Comparison of ENCODE assay signal across 12 cellular contexts in the genomic region with DNA sequence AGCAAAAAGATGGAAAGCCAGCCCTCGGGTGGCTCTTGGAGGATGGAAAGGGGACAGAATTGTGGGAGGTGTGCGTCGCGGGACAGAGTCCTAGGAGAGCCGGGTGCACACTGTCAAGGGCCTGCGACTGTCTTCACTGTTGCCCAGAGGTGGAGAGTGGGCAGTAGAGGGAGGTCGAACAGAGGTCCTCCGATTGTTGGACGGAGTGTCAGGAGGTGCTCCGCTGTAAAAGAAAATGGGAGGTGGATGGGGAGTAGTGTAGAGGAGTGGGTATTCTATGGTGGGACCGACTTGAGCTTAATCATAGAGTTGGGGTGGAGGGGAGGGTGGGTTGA. TPM values are rescaled to one million over a fixed set of nuclear protein-coding genes. Genes with fewer than 3 reads are reported as not detected.
A peak's percentile ranks its signal among the peaks of the same experiment; 100 is the strongest.
DNase-seq lines count a peak whose midpoint lies in the region; ATAC-seq and TF ChIP-seq lines count a peak whose summit lies in the region.
"Had no signal": no experiment of that assay in that cellular context is flagged by ENCODE, and none has a peak within 500 bp of the region (broad histone marks: within the 10 kb centered on the region; RNA-seq: fewer than 3 reads in every experiment).

No MANE protein-coding gene starts in this region.

- no peak overlapping the region for H3K14ac ChIP-seq in trophoblast cell (ENCODE audit: low read length)

- H3K4ac ChIP-seq in trophoblast cell (ENCODE audit: low read depth, low read length), result no peak overlapping the region

- H2BK120ac ChIP-seq in trophoblast cell (ENCODE audit: insufficient read depth, low read length, poor library complexity), result no peak overlapping the region

- POLR2A ChIA-PET in Caco-2 (lab: Charles Lee), result interaction anchor here (0.7 kb wide), 1 partner anchor 10 kb away, joined by 4 read pairs; no protein-coding TSS in a partner anchor
- POLR2A ChIA-PET in GM10248 (lab: Yijun Ruan, JAX), result no interaction called here

- no peaks in the 10 kb centered on the region for H3K9me3 Mint-ChIP-seq in Caco-2 (ENCODE audit: unreplicated experiment)
- H3K9me3 Mint-ChIP-seq: activated CD4-positive, alpha-beta T cell treated with anti-CD3 and anti-CD28 coated beads, Interleukin-2, amount 10 ng/mL, durations not matched to agents 24 days and 14 days; activated naive CD8-positive, alpha-beta T cell treated with anti-CD3 and anti-CD28 coated beads, Interleukin-2, amount 10 ng/mL, durations not matched to agents 7 days and 5 days had no signal

- TF ChIP-seq CTCF in Caco-2 (IDR thresholded peaks at IDR 0.05; ENCODE audit: insufficient read depth in 1 of 2, low read depth in 1 of 2, low read length in 1 of 2, severe bottlenecking in 1 of 2, unreplicated experiment in 1 of 2), result no peak
- no peak for TF ChIP-seq CTCF in GM10248 (IDR thresholded peaks at IDR 0.05; ENCODE audit: control extremely low read depth, extremely low read depth, low read depth, missing control alignments)

- no peak overlapping the region for H3K23ac ChIP-seq in trophoblast cell (ENCODE audit: low read length)

- CTCF ChIA-PET in Caco-2 (lab: Charles Lee), result interaction anchor here (1.0 kb wide), 1 partner anchor 44 kb away, joined by 4 read pairs; a partner anchor contains a TSS
- CTCF ChIA-PET in GM10248 (lab: Yijun Ruan, JAX), result no interaction called here

- H3K36me3 ChIP-seq in Caco-2 (ENCODE audit: control insufficient read depth, insufficient read depth, low read length) (no peaks in the 10 kb centered on the region), trophoblast cell (ENCODE audit: control insufficient read depth in 1 of 2, insufficient read depth in 2 of 2, low read length in 2 of 2) (no peaks in the 10 kb centered on the region)

- no peaks in the 10 kb centered on the region for H3K4me1 Mint-ChIP-seq in Caco-2 (ENCODE audit: low read depth, unreplicated experiment)
- peaks cover 20% of the 10 kb centered on the region for H3K4me1 Mint-ChIP-seq in T-helper 17 cell

- no peak overlapping the region for H2AK5ac ChIP-seq in trophoblast cell (ENCODE audit: low read length)

- H3K9ac ChIP-seq in trophoblast cell (ENCODE audit: low read length), result no peak overlapping the region

- WGBS in trophoblast cell (ENCODE audit: extremely low coverage, insufficient coverage, insufficient read length), result no CpG with 5 or more reads among the region's 11 CpGs

- no peak overlapping the region for H2AFZ ChIP-seq in trophoblast cell (ENCODE audit: insufficient read depth, low read length, poor library complexity)

- intact Hi-C loops in Caco-2 (cut with micrococcal nuclease; ENCODE audit: unreplicated experiment), result no loop called here

- H4K8ac ChIP-seq in trophoblast cell (ENCODE audit: low read depth, low read length), result no peak overlapping the region

- H2BK12ac ChIP-seq in trophoblast cell (ENCODE audit: low read length), result no peak overlapping the region

- no peak overlapping the region for H3K4me3 ChIP-seq in Caco-2 (ENCODE audit: low read depth, low read length)
- peak overlapping the region; percentile 57; the same call in 1 of the 2 replicates for H3K4me3 ChIP-seq in iPS-18c (ENCODE audit: insufficient read depth, low read depth, low read length)
- H3K4me3 ChIP-seq in trophoblast cell (ENCODE audit: low read depth, low read length), result no peak overlapping the region

- H3K79me2 ChIP-seq in trophoblast cell (ENCODE audit: control insufficient read depth, insufficient read depth, low read length, poor library complexity), result peaks cover 4% of the 10 kb centered on the region

- H3K79me1 ChIP-seq in trophoblast cell (ENCODE audit: low read length), result peaks cover 10% of the 10 kb centered on the region

- H4K91ac ChIP-seq in trophoblast cell (ENCODE audit: low read depth, low read length), result no peak overlapping the region

- peaks cover 9% of the 10 kb centered on the region for H3K4me1 ChIP-seq in Caco-2
- peaks cover 18 to 25% of the 10 kb centered on the region in 2 experiments for H3K4me1 ChIP-seq in trophoblast cell (ENCODE audit: control insufficient read depth in 1 of 2, insufficient read depth in 2 of 2, low read length in 2 of 2)

- H3K4me3 Mint-ChIP-seq in Caco-2 (ENCODE audit: unreplicated experiment) (peak overlapping the region; percentile 52), T-helper 17 cell (peak overlapping the region; percentile 9)
- H3K4me3 Mint-ChIP-seq: activated CD4-positive, alpha-beta T cell treated with anti-CD3 and anti-CD28 coated beads, Interleukin-2, amount 10 ng/mL, durations not matched to agents 24 days and 14 days; activated naive CD8-positive, alpha-beta T cell treated with anti-CD3 and anti-CD28 coated beads, Interleukin-2, amount 10 ng/mL, durations not matched to agents 7 days and 5 days had no signal

- DNase-seq in Caco-2 (no peak), T-helper 17 cell (no peak), trophoblast cell (no peak), NCI-H1092 treated with DMSO at 0.1 percent for 48 hours (lab: John Stamatoyannopoulos, UW) (no peak), GM10248 (ENCODE audit: extremely low spot score) (no peak)
- DNase-seq: activated CD4-positive, alpha-beta T cell treated with anti-CD3 and anti-CD28 coated beads, Interleukin-2, amount 10 ng/mL, durations not matched to agents 24 days and 14 days; activated naive CD8-positive, alpha-beta T cell treated with anti-CD3 and anti-CD28 coated beads, Interleukin-2, amount 10 ng/mL, durations not matched to agents 7 days and 5 days; activated T-cell treated with anti-CD3 and anti-CD28 coated beads for 4 hours; central memory CD4-positive, alpha-beta T cell; stimulated activated CD4-positive, alpha-beta T cell treated with anti-CD3 and anti-CD28 coated beads, Interleukin-1b, Interleukin-23, amount 100 ng/mL, for 48 hours had no signal

- H3K27me3 ChIP-seq in Caco-2 (replicated peaks; ENCODE audit: control insufficient read depth, insufficient read depth, low read length), result no peaks in the 10 kb centered on the region
- H3K27me3 ChIP-seq in trophoblast cell (ENCODE audit: insufficient read depth, low read length), result peaks cover 27% of the 10 kb centered on the region

- H3K4me2 ChIP-seq in trophoblast cell (ENCODE audit: low read length), result peak overlapping the region; percentile 88

- H3K36me3 Mint-ChIP-seq in Caco-2 (ENCODE audit: insufficient read depth, unreplicated experiment) (peaks cover 5% of the 10 kb centered on the region), T-helper 17 cell (ENCODE audit: low read depth) (peaks cover 10% of the 10 kb centered on the region)
- H3K36me3 Mint-ChIP-seq: activated naive CD8-positive, alpha-beta T cell treated with anti-CD3 and anti-CD28 coated beads, Interleukin-2, amount 10 ng/mL, durations not matched to agents 7 days and 5 days had no signal

- no peak overlapping the region for H4K12ac ChIP-seq in trophoblast cell (ENCODE audit: low read depth, low read length)

- H3K9me3 ChIP-seq in Caco-2 (no peaks in the 10 kb centered on the region), T-helper 17 cell (ENCODE audit: control insufficient read depth, low read length, poor library complexity, severe bottlenecking) (no peaks in the 10 kb centered on the region), iPS-18c (ENCODE audit: control insufficient read depth, insufficient read depth, low read length) (no peaks in the 10 kb centered on the region), trophoblast cell (ENCODE audit: insufficient read depth, low read depth, low read length) (no peaks in the 10 kb centered on the region)

- no peak for ATAC-seq in T-helper 17 cell
- no peak for ATAC-seq in HG03521 (IDR thresholded peaks at IDR 0.05; ENCODE audit: unreplicated experiment)

- no peak overlapping the region for H3K27ac ChIP-seq in trophoblast cell (ENCODE audit: low read depth, low read length)

- BruUV-seq in Caco-2 (replicated peaks; lab: Mats Ljungman, UMichigan), result no TSS peak

- H3K27ac Mint-ChIP-seq in Caco-2 (ENCODE audit: unreplicated experiment), result no peak overlapping the region
- no peak overlapping the region for H3K27ac Mint-ChIP-seq in T-helper 17 cell
- H3K27ac Mint-ChIP-seq: activated CD4-positive, alpha-beta T cell treated with anti-CD3 and anti-CD28 coated beads, Interleukin-2, amount 10 ng/mL, durations not matched to agents 24 days and 14 days; activated naive CD8-positive, alpha-beta T cell treated with anti-CD3 and anti-CD28 coated beads, Interleukin-2, amount 10 ng/mL, durations not matched to agents 7 days and 5 days had no signal

- H3K27me3 Mint-ChIP-seq in Caco-2 (ENCODE audit: insufficient read depth, unreplicated experiment) (no peaks in the 10 kb centered on the region), T-helper 17 cell (peaks cover 61% of the 10 kb centered on the region)

- no peak overlapping the region for H3K18ac ChIP-seq in trophoblast cell (ENCODE audit: low read length)

- no peak overlapping the region for H2BK5ac ChIP-seq in trophoblast cell (ENCODE audit: low read depth, low read length, poor library complexity)

RNA-seq across cellular contexts. Expression of a gene that starts 43.3 kb away (rescaled TPM):
- total RNA-seq in Caco-2 (2022) (5.6 and 6.9 TPM in 2 replicates), T-helper 17 cell (under 1 TPM in 1 of 2 donors, not detected in 1; 0.35 TPM)
- polyA plus RNA-seq in trophoblast cell (2013), result 11.1 and 12.0 TPM in 2 replicates
